28 cellular contexts compared by ENCODE assay signal in genomic region chr12:111360325-111360930, GRCh38. TPM values are rescaled to one million over a fixed set of nuclear protein-coding genes. Genes with fewer than 3 reads are reported as not detected.
DNase-seq lines count a peak whose midpoint lies in the region; FAIRE-seq and TF ChIP-seq lines count a peak whose summit lies in the region.
"Had no signal": no experiment of that assay in that cellular context is flagged by ENCODE, and none has a peak within 500 bp of the region (broad histone marks: within the 10 kb centered on the region; RNA-seq: fewer than 3 reads in every experiment).

No MANE protein-coding gene starts in this region.

- no peaks in the 10 kb centered on the region for H3K27me3 ChIP-seq in BLaER1 treated with 17β-estradiol and CSF1 and Interleukin-3, amounts not matched to agents 10 nM and 100 nM
- H3K27me3 ChIP-seq in PC-9 (ENCODE audit: insufficient read depth, low read depth) (no peaks in the 10 kb centered on the region), endothelial cell of umbilical vein (ENCODE audit: control insufficient read depth in 2 of 2, insufficient read depth in 2 of 2, low read length in 2 of 2) (no peaks in the 10 kb centered on the region), osteoblast (ENCODE audit: insufficient read depth, low read length) (no peaks in the 10 kb centered on the region), Peyer's patch (no peaks in the 10 kb centered on the region)
- H3K27me3 ChIP-seq: cardiac muscle cell, hepatocyte, tibial artery had no signal

- H3K4me3 ChIP-seq in BLaER1 treated with 17β-estradiol and CSF1 and Interleukin-3, amounts not matched to agents 10 nM and 100 nM = peak overlapping the region; percentile 14 to 46 (median 38); a peak in 15 of 20 replicates
- no peak overlapping the region for H3K4me3 ChIP-seq in PC-9
- no peak overlapping the region for H3K4me3 ChIP-seq in endothelial cell of umbilical vein (replicated peaks in 1 of 3; ENCODE audit: insufficient read depth in 1 of 3, low read depth in 1 of 3, low read length in 3 of 3)
- no peak overlapping the region for H3K4me3 ChIP-seq in osteoblast (ENCODE audit: insufficient read depth, low read length)
- no peak overlapping the region for H3K4me3 ChIP-seq in Peyer's patch
- H3K4me3 ChIP-seq: cardiac muscle cell, esophagus squamous epithelium, gastrocnemius medialis, hepatocyte, psoas muscle, tibial artery had no signal

- H3K4me2 ChIP-seq in BLaER1 treated with 17β-estradiol and CSF1 and Interleukin-3, amounts not matched to agents 10 nM and 100 nM = peak overlapping the region; percentile 82 to 99 (median 96)
- 0 out of 2 replicates have a peak overlapping the region, but pooled peaks have one; percentile 71 for H3K4me2 ChIP-seq in PC-9
- H3K4me2 ChIP-seq in endothelial cell of umbilical vein (ENCODE audit: insufficient read depth, low read length) = no peak overlapping the region
- no peak overlapping the region for H3K4me2 ChIP-seq in osteoblast (ENCODE audit: insufficient read depth, low read length)
- H3K4me2 ChIP-seq: hepatocyte, SK-N-SH had no signal

- BruUV-seq in PC-9 (replicated peaks; lab: Mats Ljungman, UMichigan) (TSS peak; percentile 13), endothelial cell of umbilical vein (replicated peaks; lab: Mats Ljungman, UMichigan) (TSS peak; percentile 15)

- peak overlapping the region; percentile 68 to 81 (median 72) for H3K9ac ChIP-seq in BLaER1 treated with 17β-estradiol and CSF1 and Interleukin-3, amounts not matched to agents 10 nM and 100 nM
- no peak overlapping the region for H3K9ac ChIP-seq in endothelial cell of umbilical vein (replicated peaks; ENCODE audit: extremely low read depth, insufficient read depth, low read length)
- H3K9ac ChIP-seq: SK-N-SH had no signal

- no peaks in the 10 kb centered on the region for H3K9me2 ChIP-seq in PC-9 (ENCODE audit: insufficient read depth)
- H3K9me2 ChIP-seq: SK-N-SH had no signal

- intact Hi-C loops in PC-9 (cut with micrococcal nuclease; ENCODE audit: unreplicated experiment) = loop anchor here (5.0 kb wide), 1 partner anchor 37 kb away; no protein-coding TSS in a partner anchor
- intact Hi-C loops in endothelial cell of umbilical vein (cut with micrococcal nuclease) = no loop called here
- intact Hi-C loops in cardiac septum (cut with DNase I) = loop anchor here (5.0 to 10.0 kb wide), 2 partner anchors 234 to 428 kb away; partner anchors contain the start of gene ATXN2

- no peak overlapping the region for H2AFZ ChIP-seq in PC-9
- no peak overlapping the region for H2AFZ ChIP-seq in endothelial cell of umbilical vein (ENCODE audit: low read depth, low read length)
- no peak overlapping the region for H2AFZ ChIP-seq in osteoblast (ENCODE audit: low read length)
- H2AFZ ChIP-seq: hepatocyte had no signal

- H3K27ac ChIP-seq in BLaER1 treated with 17β-estradiol and CSF1 and Interleukin-3, amounts not matched to agents 10 nM and 100 nM = peak overlapping the region; percentile 74 to 88 (median 81)
- H3K27ac ChIP-seq in PC-9 (no peak overlapping the region), endothelial cell of umbilical vein (ENCODE audit: insufficient read depth, low read depth, low read length) (no peak overlapping the region), osteoblast (ENCODE audit: low read depth, low read length) (no peak overlapping the region), Peyer's patch (no peak overlapping the region)
- H3K27ac ChIP-seq: C4-2B, cardiac muscle cell, esophagus squamous epithelium, hepatocyte, psoas muscle, tibial artery had no signal

- H3F3A ChIP-seq in PC-9 (ENCODE audit: insufficient read depth, low read depth) = peaks cover 35% of the 10 kb centered on the region

- CTCF ChIA-PET in PC-9 (lab: Charles Lee) = no interaction called here
- CTCF ChIA-PET in endothelial cell of umbilical vein (lab: Charles Lee) = interaction anchor here (1.0 kb wide), 1 partner anchor 37 kb away, joined by 3 read pairs; no protein-coding TSS in a partner anchor

- TF ChIP-seq CTCF in PC-9 (conservative IDR thresholded peaks at IDR 0.05) = no peak
- TF ChIP-seq CTCF in endothelial cell of umbilical vein (IDR thresholded peaks at IDR 0.05; ENCODE audit: extremely low read depth in 1 of 2, insufficient read depth in 1 of 2, low read depth in 1 of 2, low read length in 2 of 2) = no peak
- no peak for TF ChIP-seq CTCF in osteoblast (IDR thresholded peaks at IDR 0.05; ENCODE audit: extremely low read depth, low read depth, low read length)
- no peak for TF ChIP-seq CTCF in Peyer's patch (IDR thresholded peaks at IDR 0.05)

- dilution Hi-C loops in endothelial cell of umbilical vein (cut with MboI; ENCODE audit: extremely low pct_ligation_motif_present, low sequenced_read_pairs) = no loop called here

- peaks cover 82 to 99% (median 93%) of the 10 kb centered on the region in 10 experiments for H3K4me1 ChIP-seq in BLaER1 treated with 17β-estradiol and CSF1 and Interleukin-3, amounts not matched to agents 10 nM and 100 nM
- H3K4me1 ChIP-seq in PC-9 (replicated peaks; ENCODE audit: insufficient read depth) (peaks cover 45% of the 10 kb centered on the region), endothelial cell of umbilical vein (ENCODE audit: control insufficient read depth, extremely low read depth, insufficient read depth, low read length) (peaks cover 7% of the 10 kb centered on the region), osteoblast (ENCODE audit: insufficient read depth, low read length) (no peaks in the 10 kb centered on the region), Peyer's patch (peaks cover 0 to 7% (median 0%) of the 10 kb centered on the region in 4 donors)
- H3K4me1 ChIP-seq: esophagus squamous epithelium, gastrocnemius medialis had no signal

- no peak for TF ChIP-seq POLR2A in endothelial cell of umbilical vein (IDR thresholded peaks at IDR 0.05; ENCODE audit: low read depth, low read length)
- TF ChIP-seq POLR2A in Peyer's patch (IDR thresholded peaks at IDR 0.05) = no peak

- H3K9me3 ChIP-seq in BLaER1 treated with 17β-estradiol and CSF1 and Interleukin-3, amounts not matched to agents 10 nM and 100 nM (replicated peaks in 1 of 11) = no peaks in the 10 kb centered on the region
- H3K9me3 ChIP-seq in PC-9 (ENCODE audit: insufficient read depth, low read depth) = no peaks in the 10 kb centered on the region
- no peaks in the 10 kb centered on the region for H3K9me3 ChIP-seq in endothelial cell of umbilical vein (replicated peaks; ENCODE audit: control insufficient read depth, insufficient read depth, low read length)
- no peaks in the 10 kb centered on the region for H3K9me3 ChIP-seq in osteoblast (ENCODE audit: low read depth, low read length)
- H3K9me3 ChIP-seq in Peyer's patch = no peaks in the 10 kb centered on the region
- H3K9me3 ChIP-seq: esophagus squamous epithelium, gastrocnemius medialis, psoas muscle, SK-N-SH, tibial artery had no signal

- peaks cover 0 to 12% (median 0%) of the 10 kb centered on the region in 11 experiments; a peak in 2 of 22 replicates for H4K20me1 ChIP-seq in BLaER1 treated with 17β-estradiol and CSF1 and Interleukin-3, amounts not matched to agents 10 nM and 100 nM
- H4K20me1 ChIP-seq in PC-9 (ENCODE audit: insufficient read depth) = no peaks in the 10 kb centered on the region
- no peaks in the 10 kb centered on the region for H4K20me1 ChIP-seq in endothelial cell of umbilical vein (replicated peaks; ENCODE audit: control insufficient read depth, extremely low read depth, insufficient read depth, low read length)
- H4K20me1 ChIP-seq in osteoblast (ENCODE audit: insufficient read depth, low read length) = no peaks in the 10 kb centered on the region

- DNase-seq in PC-9 = no peak
- no peak for DNase-seq in endothelial cell of umbilical vein (ENCODE audit: low read depth, low spot score)
- peak; percentile 65 for DNase-seq in osteoblast (ENCODE audit: insufficient read length, low spot score, missing footprints)
- DNase-seq in NCI-H1105 (lab: John Stamatoyannopoulos, UW) = no peak
- DNase-seq in Peyer's patch = no peak
- DNase-seq in cardiac septum (ENCODE audit: low spot score) = no peak
- no peak for DNase-seq in activated effector memory CD4-positive, alpha-beta T cell treated with Interleukin-2 at 50 U/mL for 16 hours
- DNase-seq: activated T-cell treated with anti-CD3 and anti-CD28 coated beads, Interleukin-2, amount 50 U/mL, for 1 hour; anterior cingulate cortex; Calu3; cortex of kidney; esophagus squamous epithelium; gastrocnemius medialis; HCEC 1CT; KG1; left cardiac atrium; NCI-H1436 treated with DMSO at 0.1 percent for 48 hours; NCI-H2107; NCI-H774; nucleus accumbens; psoas muscle; SK-N-SH; tibial artery had no signal

- POLR2A ChIA-PET in PC-9 (lab: Charles Lee; ENCODE audit: unreplicated experiment) = no interaction called here
- POLR2A ChIA-PET in endothelial cell of umbilical vein (lab: Charles Lee) = no interaction called here

- H3K36me3 ChIP-seq in BLaER1 treated with 17β-estradiol and CSF1 and Interleukin-3, amounts not matched to agents 10 nM and 100 nM = peaks cover 8 to 36% (median 31%) of the 10 kb centered on the region in 11 experiments; a peak in 20 of 22 replicates
- H3K36me3 ChIP-seq in PC-9 (ENCODE audit: low read depth) (no peaks in the 10 kb centered on the region), endothelial cell of umbilical vein (ENCODE audit: control insufficient read depth in 2 of 2, extremely low read depth in 1 of 2, insufficient read depth in 2 of 2, low read length in 2 of 2) (peaks cover 2 to 9% of the 10 kb centered on the region in 2 experiments), osteoblast (ENCODE audit: insufficient read depth, low read length) (no peaks in the 10 kb centered on the region), Peyer's patch (peaks cover 0 to 28% (median 0%) of the 10 kb centered on the region in 3 donors)
- H3K36me3 ChIP-seq: cardiac muscle cell, gastrocnemius medialis had no signal

- H3K79me2 ChIP-seq in PC-9 (ENCODE audit: low read depth) (0 out of 2 replicates have a peak, but pooled peaks cover 2% of the 10 kb centered on the region), endothelial cell of umbilical vein (ENCODE audit: control insufficient read depth, insufficient read depth, low read length) (no peaks in the 10 kb centered on the region), osteoblast (ENCODE audit: insufficient read depth, low read length) (no peaks in the 10 kb centered on the region)
- H3K79me2 ChIP-seq: hepatocyte had no signal

- no peaks in the 10 kb centered on the region for H3K9me1 ChIP-seq in endothelial cell of umbilical vein (replicated peaks; ENCODE audit: control insufficient read depth, extremely low read depth, insufficient read depth, low read length)

- no peak for FAIRE-seq in endothelial cell of umbilical vein (lab: Jason Lieb, UNC)
- FAIRE-seq: GM18507 had no signal

RNA-seq across cellular contexts. Expression of gene PHETA1, which starts 8.5 kb away (rescaled TPM):
- total RNA-seq in PC-9 (2021) = 26.2 and 28.5 TPM in 2 replicates
- total RNA-seq in endothelial cell of umbilical vein = 12.9 and 20.0 TPM in 2 replicates
- 10.6 and 12.8 TPM in 2 replicates for polyA plus RNA-seq in endothelial cell of umbilical vein
- 7.5 and 11.3 TPM in 2 replicates for polyA plus RNA-seq in endothelial cell of umbilical vein (2011; cell fraction: cytosol; rRNA removed)
- 10.4 and 13.9 TPM in 2 replicates for polyA plus RNA-seq in endothelial cell of umbilical vein (2011; cell fraction: nucleus; rRNA removed)
- 12.6 and 16.8 TPM in 2 replicates for polyA plus RNA-seq in endothelial cell of umbilical vein (2012)
- polyA minus RNA-seq in endothelial cell of umbilical vein = 4.4 and 6.7 TPM in 2 replicates
- 1.8 TPM for polyA minus RNA-seq in endothelial cell of umbilical vein (2011; cell fraction: cytosol; rRNA and poly(A)+ RNA removed)
- 2.5 and 6.5 TPM in 2 replicates for polyA minus RNA-seq in endothelial cell of umbilical vein (2011; cell fraction: nucleus; rRNA and poly(A)+ RNA removed)
- 8.3 and 9.1 TPM in 2 replicates for total RNA-seq in osteoblast
- 10 to 100 TPM; 43.2 to 64.6 (median 51.0) TPM for total RNA-seq in Peyer's patch
- 18.6 TPM for total RNA-seq in cardiac septum

RNA-seq across cellular contexts. Expression of gene SH2B3, which starts 45.3 kb away (rescaled TPM):
- total RNA-seq in PC-9 (2021) (4.8 and 6.5 TPM in 2 replicates), endothelial cell of umbilical vein (97.9 and 111 TPM in 2 replicates), osteoblast (32.4 and 51.4 TPM in 2 replicates), Peyer's patch (10 to 100 TPM in 2 of 4 donors, 1 to 10 TPM in 2; 4.4 to 37.1 (median 8.4) TPM), cardiac septum (33.7 TPM)
- 63.1 and 69.7 TPM in 2 replicates for polyA plus RNA-seq in endothelial cell of umbilical vein
- 74.6 and 75.9 TPM in 2 replicates for polyA plus RNA-seq in endothelial cell of umbilical vein (2011; cell fraction: cytosol; rRNA removed)
- polyA plus RNA-seq in endothelial cell of umbilical vein (2011; cell fraction: nucleus; rRNA removed) = 53.9 and 63.7 TPM in 2 replicates
- 51.2 and 67.6 TPM in 2 replicates for polyA plus RNA-seq in endothelial cell of umbilical vein (2012)
- polyA minus RNA-seq in endothelial cell of umbilical vein = 59.8 and 60.1 TPM in 2 replicates
- polyA minus RNA-seq in endothelial cell of umbilical vein (2011; cell fraction: cytosol; rRNA and poly(A)+ RNA removed) = 3.2 TPM
- polyA minus RNA-seq in endothelial cell of umbilical vein (2011; cell fraction: nucleus; rRNA and poly(A)+ RNA removed) = 27.6 and 29.2 TPM in 2 replicates

Comparison
In these comparisons a context has a peak if more than half of its experiments do, and no peak if none do; other contexts are left out.
1. H3K27ac ChIP-seq: peak in BLaER1 treated with 17β-estradiol and CSF1 and Interleukin-3, amounts not matched to agents 10 nM and 100 nM (11 of 11); none in PC-9 (single experiment), endothelial cell of umbilical vein (single experiment), osteoblast (single experiment) and Peyer's patch (0 of 4).
2. H3K4me2 ChIP-seq: peak in BLaER1 treated with 17β-estradiol and CSF1 and Interleukin-3, amounts not matched to agents 10 nM and 100 nM (11 of 11) and PC-9 (single experiment); none in endothelial cell of umbilical vein (single experiment) and osteoblast (single experiment).
3. H3K4me3 ChIP-seq: peak in BLaER1 treated with 17β-estradiol and CSF1 and Interleukin-3, amounts not matched to agents 10 nM and 100 nM (10 of 10); none in PC-9 (single experiment), endothelial cell of umbilical vein (0 of 3), osteoblast (single experiment) and Peyer's patch (0 of 4).